Comparison of ENCODE assay signal across 26 cellular contexts in the genomic region with DNA sequence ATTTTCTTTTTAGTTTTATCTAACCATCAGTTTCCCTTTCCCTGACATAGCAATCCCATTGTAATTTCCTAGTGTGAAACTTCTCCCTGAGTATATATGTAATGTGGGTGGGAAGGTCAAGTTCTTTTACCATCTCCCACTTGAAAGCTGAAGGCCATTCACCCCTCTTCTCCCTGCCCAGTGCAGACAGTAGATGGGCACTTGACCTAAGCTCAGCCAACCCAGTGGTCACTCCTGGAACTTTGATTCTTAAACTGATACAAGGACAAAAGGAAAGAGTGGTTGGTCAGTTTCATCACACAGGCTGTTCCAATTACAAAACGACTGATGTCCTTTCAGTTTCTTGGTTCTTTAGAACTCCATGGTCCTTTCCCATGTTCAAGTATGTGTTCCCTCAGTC.
"Had no signal": no experiment of that assay in that cellular context is flagged by ENCODE, and none has a peak within 500 bp of the region (broad histone marks: within the 10 kb centered on the region; RNA-seq: fewer than 3 reads in every experiment).

No MANE protein-coding gene starts in this region.

- H3K36me3 Mint-ChIP-seq: activated naive CD4-positive, alpha-beta T cell treated with anti-CD3 and anti-CD28 coated beads, Interleukin-2, amount 50 U/mL, for 72 hours had no signal

- DNase-seq: activated B cell treated with CpG ODN at 0.5 μM for 24 hours; activated CD4-positive, alpha-beta T cell treated with anti-CD3 and anti-CD28 coated beads for 1 hour; activated CD4-positive, alpha-beta T cell treated with anti-CD3 and anti-CD28 coated beads, Interleukin-2, amount 10 ng/mL, durations not matched to agents 24 days and 14 days; activated CD4-positive, alpha-beta T cell treated with anti-CD3 and anti-CD28 coated beads, Interleukin-2, amount 50 U/mL, for 48 hours; activated CD8-positive, alpha-beta memory T cell treated with anti-CD3 and anti-CD28 coated beads for 24 hours; activated effector memory CD4-positive, alpha-beta T cell treated with anti-CD3 and anti-CD28 coated beads, Interleukin-2, amount 50 U/mL, for 16 hours; activated naive CD4-positive, alpha-beta T cell treated with Interleukin-2 at 50 U/mL for 16 hours; activated naive CD8-positive, alpha-beta T cell treated with anti-CD3 and anti-CD28 coated beads, Interleukin-2, amount 50 U/mL, for 24 hours; activated T-cell treated with anti-CD3 and anti-CD28 coated beads, Interleukin-2, amount 50 U/mL, for 4 hours; amniotic stem cell; central memory CD4-positive, alpha-beta T cell; Kasumi-1; KBM-7; NCI-H1048; NCI-H446; NCI-H524; T-cell; T-helper 2 cell; T1000 had no signal

- ATAC-seq: activated naive CD4-positive, alpha-beta T cell treated with anti-CD3 and anti-CD28 coated beads, Interleukin-2, amount 50 U/mL, for 72 hours; activated naive CD8-positive, alpha-beta T cell treated with anti-CD3 and anti-CD28 coated beads, Interleukin-2, amount 50 U/mL, for 24 hours; activated T-cell treated with anti-CD3 and anti-CD28 coated beads, Interleukin-2, amount 50 U/mL, for 4 hours; Right ventricle myocardium inferior; T-cell had no signal

- H3K27ac Mint-ChIP-seq: activated B cell treated with CpG ODN at 0.5 μM for 24 hours; activated CD4-positive, alpha-beta T cell treated with anti-CD3 and anti-CD28 coated beads, Interleukin-2, amount 10 ng/mL, durations not matched to agents 24 days and 14 days; activated naive CD4-positive, alpha-beta T cell treated with anti-CD3 and anti-CD28 coated beads, Interleukin-2, amount 50 U/mL, for 72 hours; activated naive CD8-positive, alpha-beta T cell treated with anti-CD3 and anti-CD28 coated beads, Interleukin-2, amount 50 U/mL, for 24 hours; T-cell had no signal

- H3K4me3 ChIP-seq: ascending aorta, body of pancreas, SK-N-MC had no signal

- H3K9me3 ChIP-seq: ascending aorta, body of pancreas had no signal

- FAIRE-seq: bronchial epithelial cell, TTC549 had no signal

- H3K4me3 Mint-ChIP-seq: activated B cell treated with CpG ODN at 0.5 μM for 24 hours; activated CD4-positive, alpha-beta T cell treated with anti-CD3 and anti-CD28 coated beads, Interleukin-2, amount 10 ng/mL, durations not matched to agents 24 days and 14 days; activated naive CD8-positive, alpha-beta T cell treated with anti-CD3 and anti-CD28 coated beads, Interleukin-2, amount 50 U/mL, for 24 hours; activated T-cell treated with anti-CD3 and anti-CD28 coated beads, Interleukin-2, amount 50 U/mL, for 4 hours; T-cell had no signal

- H3K4me1 ChIP-seq: ascending aorta had no signal

- H3K36me3 ChIP-seq: ascending aorta had no signal

- H3K27me3 Mint-ChIP-seq: activated B cell treated with CpG ODN at 0.5 μM for 24 hours; activated CD4-positive, alpha-beta T cell treated with anti-CD3 and anti-CD28 coated beads, Interleukin-2, amount 10 ng/mL, durations not matched to agents 24 days and 14 days; activated naive CD8-positive, alpha-beta T cell treated with anti-CD3 and anti-CD28 coated beads, Interleukin-2, amount 50 U/mL, for 24 hours; T-cell had no signal

- H3K27ac ChIP-seq: ascending aorta, SK-N-MC had no signal

- H3K4me1 Mint-ChIP-seq: activated B cell treated with CpG ODN at 0.5 μM for 24 hours; activated CD4-positive, alpha-beta T cell treated with anti-CD3 and anti-CD28 coated beads, Interleukin-2, amount 10 ng/mL, durations not matched to agents 24 days and 14 days; activated naive CD8-positive, alpha-beta T cell treated with anti-CD3 and anti-CD28 coated beads, Interleukin-2, amount 50 U/mL, for 24 hours; T-cell had no signal

- H3K27me3 ChIP-seq: ascending aorta, body of pancreas had no signal
